24 cellular contexts compared by ENCODE assay signal in genomic region chr20:50288128-50288623, GRCh38.
A peak's percentile ranks its signal among the peaks of the same experiment; 100 is the strongest.
DNase-seq lines count a peak whose midpoint lies in the region; ATAC-seq and TF ChIP-seq lines count a peak whose summit lies in the region.
"Had no signal": no experiment of that assay in that cellular context is flagged by ENCODE, and none has a peak within 500 bp of the region (broad histone marks: within the 10 kb centered on the region; RNA-seq: fewer than 3 reads in every experiment).

No MANE protein-coding gene starts in this region.

- H3K27ac Mint-ChIP-seq in Calu3 (ENCODE audit: unreplicated experiment), result peak overlapping the region; percentile 7
- peak overlapping the region; percentile 11 for H3K27ac Mint-ChIP-seq in stimulated activated memory B cell treated with anti-CD40 and anti-IgM and Interleukin-4, amounts not matched to agents 10 μg/mL and 1 μg/mL and 100 μg/mL, for 72 hours
- H3K27ac Mint-ChIP-seq: CD8-positive, alpha-beta T cell; GM23338; T-cell had no signal

- H3K4me3 Mint-ChIP-seq in Calu3 (ENCODE audit: low read depth, unreplicated experiment), result no peak overlapping the region
- H3K4me3 Mint-ChIP-seq in stimulated activated memory B cell treated with anti-CD40 and anti-IgM and Interleukin-4, amounts not matched to agents 10 μg/mL and 1 μg/mL and 100 μg/mL, for 72 hours, result no peak overlapping the region
- H3K4me3 Mint-ChIP-seq: CD8-positive, alpha-beta T cell; GM23338; T-cell had no signal

- no peak for ATAC-seq in stimulated activated memory B cell treated with anti-CD40 and anti-IgM and Interleukin-4, amounts not matched to agents 10 μg/mL and 1 μg/mL and 100 μg/mL, for 72 hours
- ATAC-seq in GM18520 (IDR thresholded peaks at IDR 0.05; ENCODE audit: unreplicated experiment) (no peak), omental fat pad (ENCODE audit: low FRiP score) (no peak), GM18870 (IDR thresholded peaks at IDR 0.05; ENCODE audit: unreplicated experiment) (no peak)
- ATAC-seq: CD8-positive, alpha-beta T cell; GM23338; PC-3; T-cell had no signal

- POLR2A ChIA-PET in HEK293 (lab: Yijun Ruan, JAX), result no interaction called here

- no peak overlapping the region for H3K27ac ChIP-seq in HEK293 (ENCODE audit: extremely low read depth, low read depth, low read length)
- H3K27ac ChIP-seq: HL-60 had no signal

- CTCF ChIA-PET in Calu3 (lab: Charles Lee) (no interaction called here), HEK293 (lab: Yijun Ruan, JAX) (no interaction called here)

- no TSS peak for BruUV-seq in Calu3 (replicated peaks; lab: Mats Ljungman, UMichigan)

- no peaks in the 10 kb centered on the region for H3K9me3 ChIP-seq in HEK293 (ENCODE audit: control insufficient read depth, insufficient read depth, low read depth, low read length)
- H3K9me3 ChIP-seq in adipocyte (ENCODE audit: control insufficient read depth, low read length), result no peaks in the 10 kb centered on the region
- H3K9me3 ChIP-seq: HAP-1, MG63 had no signal

- peaks cover 31% of the 10 kb centered on the region for H3K4me1 Mint-ChIP-seq in Calu3 (ENCODE audit: low read depth, unreplicated experiment)
- peaks cover 33% of the 10 kb centered on the region for H3K4me1 Mint-ChIP-seq in stimulated activated memory B cell treated with anti-CD40 and anti-IgM and Interleukin-4, amounts not matched to agents 10 μg/mL and 1 μg/mL and 100 μg/mL, for 72 hours

- peaks cover 14% of the 10 kb centered on the region for H3K4me1 ChIP-seq in HEK293 (ENCODE audit: control insufficient read depth, insufficient read depth, low read length)
- peaks cover 76% of the 10 kb centered on the region for H3K4me1 ChIP-seq in adipocyte (ENCODE audit: control insufficient read depth, insufficient read depth, low read length)

- H3K9ac ChIP-seq in adipocyte (ENCODE audit: low read length), result peak overlapping the region; percentile 98

- no peaks in the 10 kb centered on the region for H3K27me3 Mint-ChIP-seq in Calu3 (ENCODE audit: unreplicated experiment)
- peaks cover 57% of the 10 kb centered on the region for H3K27me3 Mint-ChIP-seq in stimulated activated memory B cell treated with anti-CD40 and anti-IgM and Interleukin-4, amounts not matched to agents 10 μg/mL and 1 μg/mL and 100 μg/mL, for 72 hours

- no peaks in the 10 kb centered on the region for H3K36me3 ChIP-seq in HEK293 (ENCODE audit: control insufficient read depth in 2 of 2, insufficient read depth in 1 of 2, low read length in 2 of 2)
- H3K36me3 ChIP-seq in adipocyte (ENCODE audit: control insufficient read depth, insufficient read depth, low read length, severe bottlenecking), result no peaks in the 10 kb centered on the region
- H3K36me3 ChIP-seq: HAP-1, MG63 had no signal

- no peak overlapping the region for H3K4me3 ChIP-seq in HEK293 (ENCODE audit: low read depth, low read length)
- H3K4me3 ChIP-seq in adipocyte (ENCODE audit: low read length), result no peak overlapping the region
- H3K4me3 ChIP-seq: GM23338, HAP-1, MG63 had no signal

- H3K9me3 Mint-ChIP-seq in Calu3 (ENCODE audit: low read depth, unreplicated experiment), result no peaks in the 10 kb centered on the region
- no peaks in the 10 kb centered on the region for H3K9me3 Mint-ChIP-seq in stimulated activated memory B cell treated with anti-CD40 and anti-IgM and Interleukin-4, amounts not matched to agents 10 μg/mL and 1 μg/mL and 100 μg/mL, for 72 hours
- H3K9me3 Mint-ChIP-seq: CD8-positive, alpha-beta T cell; GM23338; T-cell had no signal

- intact Hi-C loops in Calu3 (cut with micrococcal nuclease; ENCODE audit: unreplicated experiment), result no loop called here

- H3K27me3 ChIP-seq in adipocyte (replicated peaks; ENCODE audit: control insufficient read depth, insufficient read depth, low read length), result no peaks in the 10 kb centered on the region
- H3K27me3 ChIP-seq: MG63 had no signal

- H3K36me3 Mint-ChIP-seq in Calu3 (ENCODE audit: insufficient read depth, unreplicated experiment), result peaks cover 8% of the 10 kb centered on the region
- no peaks in the 10 kb centered on the region for H3K36me3 Mint-ChIP-seq in stimulated activated memory B cell treated with anti-CD40 and anti-IgM and Interleukin-4, amounts not matched to agents 10 μg/mL and 1 μg/mL and 100 μg/mL, for 72 hours
- H3K36me3 Mint-ChIP-seq: CD8-positive, alpha-beta T cell; T-cell had no signal

- DNase-seq in Calu3 (no peak), adipocyte (ENCODE audit: low read depth) (no peak), omental fat pad (ENCODE audit: low spot score) (no peak)
- DNase-seq: C1 segment of cervical spinal cord; CD8-positive, alpha-beta T cell; DMS79 treated with DMSO at 0.1 percent for 48 hours; KBM-7; MG63; NCI-H1105 treated with DMSO at 0.1 percent for 48 hours; NCI-H1694; NCI-H2029 treated with DMSO at 0.1 percent for 48 hours; NCI-H446 treated with DMSO at 0.1 percent for 48 hours; NCI-H526; NCI-H82; NK-92 treated with Interleukin-12 subunit alpha and Interleukin-12 subunit beta, amount 100 ng/mL, for 24 hours; PC-3; T-cell had no signal

- no peak for TF ChIP-seq CTCF in Calu3 (IDR thresholded peaks at IDR 0.05; ENCODE audit: unreplicated experiment)
- TF ChIP-seq CTCF in HEK293 (tag by site-specific recombination; IDR thresholded peaks at IDR 0.05), result no peak
- TF ChIP-seq CTCF in omental fat pad (IDR thresholded peaks at IDR 0.05), result no peak

TF ChIP-seq in HEK293, 187 proteins besides CTCF, POLR2A, EP300 and RAD21:
- peak; percentile 90 for TF ChIP-seq ZNF623 (tag by site-specific recombination; IDR thresholded peaks at IDR 0.05)
- no peak for TF ChIP-seq AEBP2 (tag by site-specific recombination; IDR thresholded peaks at IDR 0.05; ENCODE audit: borderline replicate concordance)
TF ChIP-seq in HEK293: peak in this region for 1.
